ENCODE assay signal across 22 cellular contexts in the genomic region with DNA sequence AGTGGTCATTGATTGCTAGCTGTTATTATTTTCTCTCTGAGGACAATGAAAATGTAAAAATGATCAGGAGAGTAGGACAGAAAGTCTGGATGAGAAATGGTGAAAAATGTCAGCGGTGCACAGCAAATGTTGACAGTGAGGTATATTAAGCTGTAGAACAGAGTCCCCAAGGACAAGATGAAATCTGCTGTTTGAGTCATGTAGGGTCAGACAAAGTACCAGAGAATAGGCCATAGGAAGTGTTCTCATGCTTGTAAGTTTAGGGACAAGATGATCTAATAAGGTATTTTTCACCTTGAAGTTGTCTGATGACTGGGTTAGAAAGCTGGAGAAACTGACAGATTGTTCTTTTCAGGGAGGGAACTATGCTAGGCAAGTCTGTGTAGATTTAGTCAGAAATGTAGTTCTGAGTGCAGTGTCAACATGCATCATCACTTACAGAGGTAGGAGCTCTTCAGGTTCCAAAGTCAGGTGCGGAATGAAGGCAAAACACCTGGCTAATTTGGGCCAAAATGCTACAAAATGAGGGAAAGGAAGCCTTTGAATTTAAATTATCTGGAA.
DNase-seq lines count a peak whose midpoint lies in the region; ATAC-seq, FAIRE-seq and TF ChIP-seq lines count a peak whose summit lies in the region.
"Had no signal": no experiment of that assay in that cellular context is flagged by ENCODE, and none has a peak within 500 bp of the region (broad histone marks: within the 10 kb centered on the region; RNA-seq: fewer than 3 reads in every experiment).

No MANE protein-coding gene starts in this region.

- H3K4me1 ChIP-seq in lower lobe of right lung (peaks cover 11% of the 10 kb centered on the region), upper lobe of left lung (peaks cover 0 to 6% (median 0%) of the 10 kb centered on the region in 4 donors)
- H3K4me1 ChIP-seq: BE2C, HAP-1, SJCRH30 had no signal

- no peak overlapping the region for H3K4me3 ChIP-seq in lower lobe of right lung
- H3K4me3 ChIP-seq in upper lobe of left lung, result no peak overlapping the region
- H3K4me3 ChIP-seq: GM23338, HAP-1, SJCRH30 had no signal

- H3K9me3 ChIP-seq in lower lobe of right lung, result no peaks in the 10 kb centered on the region
- H3K9me3 ChIP-seq in upper lobe of left lung, result no peaks in the 10 kb centered on the region
- H3K9me3 ChIP-seq: BE2C, HAP-1 had no signal

- no peaks in the 10 kb centered on the region for H3K27me3 ChIP-seq in lower lobe of right lung (ENCODE audit: low read depth)
- no peaks in the 10 kb centered on the region for H3K27me3 ChIP-seq in upper lobe of left lung
- H3K27me3 ChIP-seq: BE2C, SJCRH30 had no signal

- no peak for TF ChIP-seq POLR2A in upper lobe of left lung (IDR thresholded peaks at IDR 0.05)

- 67 to 83% methylated on average over 2 of the region's 2 CpGs for WGBS in upper lobe of left lung, 2 donors

- ATAC-seq in lower lobe of right lung, result peak; percentile 79 to 96
- ATAC-seq in upper lobe of left lung (ENCODE audit: low FRiP score in 2 of 2), result peak; percentile 24 to 88
- ATAC-seq in HG02571 (IDR thresholded peaks at IDR 0.05; ENCODE audit: unreplicated experiment), result no peak
- ATAC-seq: GM23338, Panc1, T-cell had no signal

- H3K36me3 ChIP-seq in lower lobe of right lung (no peaks in the 10 kb centered on the region), upper lobe of left lung (no peaks in the 10 kb centered on the region)
- H3K36me3 ChIP-seq: BE2C, HAP-1, SJCRH30 had no signal

- no peak for FAIRE-seq in HTR-8/SVneo (lab: Jason Lieb, UNC)
- FAIRE-seq: D721Med had no signal

- H3K27ac ChIP-seq in lower lobe of right lung, result no peak overlapping the region
- H3K27ac ChIP-seq in upper lobe of left lung, result no peak overlapping the region
- H3K27ac ChIP-seq: HL-60, SJCRH30 had no signal

- TF ChIP-seq CTCF in lower lobe of right lung (IDR thresholded peaks at IDR 0.05), result no peak
- TF ChIP-seq CTCF in upper lobe of left lung (IDR thresholded peaks at IDR 0.05), result no peak

- intact Hi-C loops in lower lobe of right lung (cut with DNase I), result no loop called here

- DNase-seq in SHP77 treated with DMSO at 0.1 percent for 48 hours (lab: John Stamatoyannopoulos, UW) (peak; percentile 19), SHP77 (lab: John Stamatoyannopoulos, UW) (no peak), NCI-H774 (lab: John Stamatoyannopoulos, UW) (peak; percentile 0), lower lobe of right lung (no peak), upper lobe of left lung (no peak), NCI-H1105 (lab: John Stamatoyannopoulos, UW) (no peak), HTR-8/SVneo (ENCODE audit: insufficient read length, low spot score) (no peak)
- DNase-seq: BE2C, DMS79, KG1, NCI-H1105 treated with DMSO at 0.1 percent for 48 hours, NCI-H1694 treated with DMSO at 0.1 percent for 48 hours, NCI-H2081 treated with DMSO at 0.1 percent for 48 hours, NCI-H524, SJCRH30, T-cell had no signal

- peak in 1 of 4 donors; percentile 9 for TF ChIP-seq EP300 in upper lobe of left lung (IDR thresholded peaks at IDR 0.05)

Comparison
In these comparisons a context has a peak if more than half of its experiments do, and no peak if none do; other contexts are left out.
1. DNase-seq: peak in SHP77 treated with DMSO at 0.1 percent for 48 hours (single experiment) and NCI-H774 (single experiment); none in SHP77 (0 of 2), lower lobe of right lung (single experiment), upper lobe of left lung (0 of 2), NCI-H1105 (single experiment) and HTR-8/SVneo (single experiment).